In the genomic region with DNA sequence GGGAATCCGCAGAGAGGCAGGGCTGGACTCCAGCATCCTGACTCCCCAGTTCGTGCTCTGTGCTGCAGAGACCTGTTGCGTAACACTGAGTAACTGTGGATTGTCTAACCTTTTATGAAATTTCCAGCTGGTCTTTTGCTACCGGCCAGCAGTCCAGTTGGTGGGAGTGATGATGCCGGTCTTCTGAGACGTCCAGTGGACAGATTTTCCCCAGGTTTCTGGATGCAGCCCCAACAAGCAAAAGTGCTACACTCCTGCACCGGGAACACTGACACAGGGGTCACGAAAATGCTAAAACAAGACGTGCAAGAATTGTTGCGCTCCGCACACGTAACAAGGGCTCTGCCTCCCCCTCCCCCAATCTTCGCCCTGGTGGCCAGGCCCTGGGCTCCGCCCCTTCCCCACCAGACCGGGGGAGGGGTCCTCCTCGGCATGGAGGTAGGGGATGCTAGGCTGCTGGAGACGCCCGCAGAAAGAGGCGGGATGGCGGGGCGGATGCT, we compare ENCODE assay signal across 8 cellular contexts. TPM values are rescaled to one million over a fixed set of nuclear protein-coding genes. Genes with fewer than 3 reads are reported as not detected.
DNase-seq lines count a peak whose midpoint lies in the region; FAIRE-seq and TF ChIP-seq lines count a peak whose summit lies in the region.

No MANE protein-coding gene starts in this region.

- H3K9me3 Mint-ChIP-seq in activated naive CD8-positive, alpha-beta T cell treated with anti-CD3 and anti-CD28 coated beads for 36 hours: no peaks in the 10 kb centered on the region

- no peak for TF ChIP-seq CTCF in retinal pigment epithelial cell (conservative IDR thresholded peaks at IDR 0.05; ENCODE audit: low read depth, low read length)

- peak overlapping the region; percentile 74 for H3K4me3 Mint-ChIP-seq in activated naive CD8-positive, alpha-beta T cell treated with anti-CD3 and anti-CD28 coated beads for 36 hours

- H3K36me3 ChIP-seq in HUES64 (ENCODE audit: insufficient read depth, low read length): no peaks in the 10 kb centered on the region

- H3K36me3 Mint-ChIP-seq in activated naive CD8-positive, alpha-beta T cell treated with anti-CD3 and anti-CD28 coated beads for 36 hours: peaks cover 7% of the 10 kb centered on the region

- H3K4me1 ChIP-seq in HUES64 (ENCODE audit: insufficient read depth, low read length): peaks cover 25% of the 10 kb centered on the region

- H3K27ac ChIP-seq in HUES64 (ENCODE audit: low read depth, low read length): peak overlapping the region; percentile 72

- H3K4me1 Mint-ChIP-seq in activated naive CD8-positive, alpha-beta T cell treated with anti-CD3 and anti-CD28 coated beads for 36 hours: peaks cover 12% of the 10 kb centered on the region

- DNase-seq in AML-193 (lab: John Stamatoyannopoulos, UW): peak; percentile 79 to 84
- no peak for DNase-seq in activated naive CD8-positive, alpha-beta T cell treated with anti-CD3 and anti-CD28 coated beads for 36 hours
- peak; percentile 86 for DNase-seq in hepatic stellate cell (ENCODE audit: low spot score)
- DNase-seq in retinal pigment epithelial cell (ENCODE audit: low read depth): no peak
- no peak for DNase-seq in HUDEP-2 (lab: John Stamatoyannopoulos, UW; ENCODE audit: unreplicated experiment in 76 of 76)
- DNase-seq in DMS153 treated with DMSO at 0.1 percent for 48 hours (lab: John Stamatoyannopoulos, UW; ENCODE audit: unreplicated experiment): no peak
- DNase-seq in GM19239 (ENCODE audit: insufficient read length, low spot score): no peak

- peak overlapping the region; percentile 85 for H3K9ac ChIP-seq in HUES64 (ENCODE audit: low read depth, low read length)

- H3K27ac Mint-ChIP-seq in activated naive CD8-positive, alpha-beta T cell treated with anti-CD3 and anti-CD28 coated beads for 36 hours: no peak overlapping the region

- WGBS in HUES64: 11% methylated on average over 21 of the region's 21 CpGs

- FAIRE-seq in GM19239 (lab: Jason Lieb, UNC): no peak

- H3K27me3 ChIP-seq in HUES64 (ENCODE audit: insufficient read depth, low read length): no peaks in the 10 kb centered on the region

- peak overlapping the region; percentile 89 for H3K4me3 ChIP-seq in HUES64 (ENCODE audit: low read length)
- peak overlapping the region; percentile 48 for H3K4me3 ChIP-seq in retinal pigment epithelial cell (ENCODE audit: low read length)

- no peaks in the 10 kb centered on the region for H3K9me3 ChIP-seq in HUES64 (ENCODE audit: insufficient read depth, low read depth, low read length)

- H3K27me3 Mint-ChIP-seq in activated naive CD8-positive, alpha-beta T cell treated with anti-CD3 and anti-CD28 coated beads for 36 hours: peaks cover 5% of the 10 kb centered on the region

RNA-seq across cellular contexts. Expression of a gene that starts 0.7 kb away (rescaled TPM):
- 24.0 TPM for polyA plus RNA-seq in HUES64 (2013, experiment 1 of 2)
- polyA plus RNA-seq in HUES64 (2013, experiment 2 of 2): 29.2 TPM
- total RNA-seq in activated naive CD8-positive, alpha-beta T cell treated with anti-CD3 and anti-CD28 coated beads for 36 hours: 1 to 10 TPM; 5.1 to 5.8 TPM

Comparison
In these comparisons a context has a peak if more than half of its experiments do, and no peak if none do; other contexts are left out.
1. DNase-seq: peak in AML-193 (2 of 2) and hepatic stellate cell (single experiment); none in activated naive CD8-positive, alpha-beta T cell treated with anti-CD3 and anti-CD28 coated beads for 36 hours (single experiment), retinal pigment epithelial cell (single experiment), HUDEP-2 (0 of 76), DMS153 treated with DMSO at 0.1 percent for 48 hours (single experiment) and GM19239 (single experiment).